Comparison of ENCODE assay signal across 1 cellular context in the genomic region with DNA sequence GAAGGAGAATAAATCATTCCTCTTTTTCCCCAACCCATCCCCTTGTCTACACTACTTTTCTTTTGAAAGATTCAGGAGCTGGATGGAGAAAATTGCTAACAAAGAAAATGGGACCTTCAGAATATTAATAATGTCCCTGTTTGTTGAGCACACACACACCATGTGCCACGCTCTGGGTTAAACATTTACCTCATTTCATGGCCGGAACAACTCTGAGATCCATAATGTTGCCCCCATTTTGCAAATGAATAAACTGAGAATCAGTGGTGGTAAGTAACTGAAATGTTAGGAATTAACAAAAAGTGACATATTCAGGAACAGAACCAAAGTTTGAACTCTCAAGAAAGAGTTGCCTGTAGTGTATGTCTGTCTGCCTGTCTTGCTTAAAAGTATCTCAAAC.
TF ChIP-seq lines count a peak whose summit lies in the region.

No MANE protein-coding gene starts in this region.

TF ChIP-seq in endothelial cell of umbilical vein, 7 proteins besides CTCF, POLR2A, EP300 and RAD21 (continued from another document):
- TF ChIP-seq POLR2AphosphoS5 (IDR thresholded peaks at IDR 0.05; ENCODE audit: insufficient read depth, low read depth, low read length), result no peak
- no peak for TF ChIP-seq JUN (IDR thresholded peaks at IDR 0.05; ENCODE audit: borderline replicate concordance, insufficient read depth, insufficient read length, low read depth)
